Comparison of ENCODE assay signal across 1 cellular context in genomic region chr19:49127674-49128544, GRCh38.
TF ChIP-seq lines count a peak whose summit lies in the region.

No MANE protein-coding gene starts in this region.

TF ChIP-seq in endothelial cell of umbilical vein, 7 proteins besides CTCF, POLR2A, EP300 and RAD21:
- TF ChIP-seq FOS (IDR thresholded peaks at IDR 0.05; ENCODE audit: borderline replicate concordance, insufficient read depth, low read length) (no peak), POLR2AphosphoS5 (IDR thresholded peaks at IDR 0.05; ENCODE audit: insufficient read depth, low read depth, low read length) (peak; percentile 48), EZH2 (IDR thresholded peaks at IDR 0.05; ENCODE audit: borderline replicate concordance, low read depth, low read length, severe bottlenecking) (no peak), MYC (IDR thresholded peaks at IDR 0.05; ENCODE audit: low read depth, low read length) (peak; percentile 81), GATA2 (IDR thresholded peaks at IDR 0.05; ENCODE audit: insufficient read depth, insufficient read length, low read depth, low read length) (no peak), JUN (IDR thresholded peaks at IDR 0.05; ENCODE audit: borderline replicate concordance, insufficient read depth, insufficient read length, low read depth) (no peak)
- TF ChIP-seq, protein P1, sequence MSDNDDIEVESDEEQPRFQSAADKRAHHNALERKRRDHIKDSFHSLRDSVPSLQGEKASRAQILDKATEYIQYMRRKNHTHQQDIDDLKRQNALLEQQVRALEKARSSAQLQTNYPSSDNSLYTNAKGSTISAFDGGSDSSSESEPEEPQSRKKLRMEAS (IDR thresholded peaks at IDR 0.05; ENCODE audit: insufficient read depth, insufficient read length), result peak; percentile 98
